ENCODE assay signal across 1 cellular context in genomic region chr5:171598279-171599152, GRCh38.
TF ChIP-seq lines count a peak whose summit lies in the region.

No MANE protein-coding gene starts in this region.

TF ChIP-seq in HEK293, 187 proteins besides CTCF, POLR2A, EP300 and RAD21 (continued from another document):
- TF ChIP-seq, protein P1, sequence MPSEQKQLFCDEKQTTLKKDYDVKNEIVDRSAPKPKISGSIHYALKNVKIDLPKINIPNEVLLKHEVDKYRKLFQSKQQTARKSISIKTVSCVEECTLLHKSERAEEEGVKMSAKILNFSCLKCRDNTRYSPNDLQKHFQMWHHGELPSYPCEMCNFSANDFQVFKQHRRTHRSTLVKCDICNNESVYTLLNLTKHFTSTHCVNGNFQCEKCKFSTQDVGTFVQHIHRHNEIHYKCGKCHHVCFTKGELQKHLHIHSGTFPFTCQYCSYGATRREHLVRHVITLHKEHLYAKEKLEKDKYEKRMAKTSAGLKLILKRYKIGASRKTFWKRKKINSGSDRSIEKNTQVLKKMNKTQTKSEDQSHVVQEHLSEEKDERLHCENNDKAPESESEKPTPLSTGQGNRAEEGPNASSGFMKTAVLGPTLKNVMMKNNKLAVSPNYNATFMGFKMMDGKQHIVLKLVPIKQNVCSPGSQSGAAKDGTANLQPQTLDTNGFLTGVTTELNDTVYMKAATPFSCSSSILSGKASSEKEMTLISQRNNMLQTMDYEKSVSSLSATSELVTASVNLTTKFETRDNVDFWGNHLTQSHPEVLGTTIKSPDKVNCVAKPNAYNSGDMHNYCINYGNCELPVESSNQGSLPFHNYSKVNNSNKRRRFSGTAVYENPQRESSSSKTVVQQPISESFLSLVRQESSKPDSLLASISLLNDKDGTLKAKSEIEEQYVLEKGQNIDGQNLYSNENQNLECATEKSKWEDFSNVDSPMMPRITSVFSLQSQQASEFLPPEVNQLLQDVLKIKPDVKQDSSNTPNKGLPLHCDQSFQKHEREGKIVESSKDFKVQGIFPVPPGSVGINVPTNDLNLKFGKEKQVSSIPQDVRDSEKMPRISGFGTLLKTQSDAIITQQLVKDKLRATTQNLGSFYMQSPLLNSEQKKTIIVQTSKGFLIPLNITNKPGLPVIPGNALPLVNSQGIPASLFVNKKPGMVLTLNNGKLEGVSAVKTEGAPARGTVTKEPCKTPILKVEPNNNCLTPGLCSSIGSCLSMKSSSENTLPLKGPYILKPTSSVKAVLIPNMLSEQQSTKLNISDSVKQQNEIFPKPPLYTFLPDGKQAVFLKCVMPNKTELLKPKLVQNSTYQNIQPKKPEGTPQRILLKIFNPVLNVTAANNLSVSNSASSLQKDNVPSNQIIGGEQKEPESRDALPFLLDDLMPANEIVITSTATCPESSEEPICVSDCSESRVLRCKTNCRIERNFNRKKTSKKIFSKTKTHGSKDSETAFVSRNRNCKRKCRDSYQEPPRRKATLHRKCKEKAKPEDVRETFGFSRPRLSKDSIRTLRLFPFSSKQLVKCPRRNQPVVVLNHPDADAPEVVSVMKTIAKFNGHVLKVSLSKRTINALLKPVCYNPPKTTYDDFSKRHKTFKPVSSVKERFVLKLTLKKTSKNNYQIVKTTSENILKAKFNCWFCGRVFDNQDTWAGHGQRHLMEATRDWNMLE (tag by site-specific recombination; conservative IDR thresholded peaks at IDR 0.05; ENCODE audit: low read depth): no peak
- peak; percentile 70 for TF ChIP-seq ZNF776 (tag by site-specific recombination; IDR thresholded peaks at IDR 0.05; ENCODE audit: borderline replicate concordance)
- TF ChIP-seq ZFHX2 (tag by site-specific recombination; conservative IDR thresholded peaks at IDR 0.05): peak; percentile 99
- TF ChIP-seq, protein P2, sequence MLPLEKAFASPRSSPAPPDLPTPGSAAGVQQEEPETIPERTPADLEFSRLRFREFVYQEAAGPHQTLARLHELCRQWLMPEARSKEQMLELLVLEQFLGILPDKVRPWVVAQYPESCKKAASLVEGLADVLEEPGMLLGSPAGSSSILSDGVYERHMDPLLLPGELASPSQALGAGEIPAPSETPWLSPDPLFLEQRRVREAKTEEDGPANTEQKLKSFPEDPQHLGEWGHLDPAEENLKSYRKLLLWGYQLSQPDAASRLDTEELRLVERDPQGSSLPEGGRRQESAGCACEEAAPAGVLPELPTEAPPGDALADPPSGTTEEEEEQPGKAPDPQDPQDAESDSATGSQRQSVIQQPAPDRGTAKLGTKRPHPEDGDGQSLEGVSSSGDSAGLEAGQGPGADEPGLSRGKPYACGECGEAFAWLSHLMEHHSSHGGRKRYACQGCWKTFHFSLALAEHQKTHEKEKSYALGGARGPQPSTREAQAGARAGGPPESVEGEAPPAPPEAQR (tag by site-specific recombination; IDR thresholded peaks at IDR 0.05): no peak
- TF ChIP-seq ZBTB17 (tag by site-specific recombination; IDR thresholded peaks at IDR 0.05): peak; percentile 77
- peak; percentile 20; the same call in 1 of the 2 replicates for TF ChIP-seq ZNF707 (tag by site-specific recombination; IDR thresholded peaks at IDR 0.05)
- no peak for TF ChIP-seq ZNF561 (tag by site-specific recombination; IDR thresholded peaks at IDR 0.05; ENCODE audit: borderline replicate concordance)
- no peak for TF ChIP-seq KLF7 (tag by site-specific recombination; IDR thresholded peaks at IDR 0.05; ENCODE audit: borderline replicate concordance)
- peak; percentile 100 for TF ChIP-seq EGR2 (tag by site-specific recombination; IDR thresholded peaks at IDR 0.05; ENCODE audit: low read depth)
- TF ChIP-seq ZNF610 (tag by site-specific recombination; IDR thresholded peaks at IDR 0.05; ENCODE audit: borderline replicate concordance): no peak
- no peak for TF ChIP-seq GFI1B (tag by site-specific recombination; IDR thresholded peaks at IDR 0.05)
